Comparison of ENCODE assay signal across 18 cellular contexts in the genomic region with DNA sequence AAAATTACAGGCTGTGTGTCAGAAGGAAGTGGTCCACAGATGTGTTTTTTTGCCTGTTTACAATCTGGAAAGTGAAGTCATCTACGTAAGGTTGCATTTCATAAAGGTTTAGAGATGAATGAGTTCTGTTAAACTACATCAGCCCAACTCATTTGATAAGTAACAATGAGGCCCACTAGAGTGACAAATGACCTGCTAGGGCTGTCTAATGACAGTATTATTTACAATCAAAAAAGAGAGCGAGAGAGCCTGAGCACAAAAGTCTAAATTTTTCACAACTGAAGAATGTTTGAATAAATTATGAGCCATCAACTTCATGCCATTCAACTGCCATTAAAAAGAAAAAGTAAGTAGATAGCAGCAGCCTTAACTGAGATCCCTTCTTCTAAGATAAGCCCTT.
DNase-seq lines count a peak whose midpoint lies in the region; ATAC-seq and TF ChIP-seq lines count a peak whose summit lies in the region.
"Had no signal": no experiment of that assay in that cellular context is flagged by ENCODE, and none has a peak within 500 bp of the region (broad histone marks: within the 10 kb centered on the region; RNA-seq: fewer than 3 reads in every experiment).

No MANE protein-coding gene starts in this region.

- TF ChIP-seq CTCF in natural killer cell (IDR thresholded peaks at IDR 0.05) (no peak), neutrophil (IDR thresholded peaks at IDR 0.05) (no peak)

- peak overlapping the region; percentile 71 to 83 for H3K27ac Mint-ChIP-seq in natural killer cell treated with Interleukin-12 subunit alpha and Interleukin-12 subunit beta and Interleukin-15 and Interleukin-18, amount 100 ng/mL, for 72 hours
- peak overlapping the region in 1 of 2 donors; percentile 43 for H3K27ac Mint-ChIP-seq in natural killer cell

- no peak for ATAC-seq in natural killer cell treated with Interleukin-12 subunit alpha and Interleukin-12 subunit beta and Interleukin-15 and Interleukin-18, amount 100 ng/mL, for 72 hours
- no peak for ATAC-seq in natural killer cell

- H3K4me3 Mint-ChIP-seq in natural killer cell treated with Interleukin-12 subunit alpha and Interleukin-12 subunit beta and Interleukin-15 and Interleukin-18, amount 100 ng/mL, for 72 hours = peak overlapping the region; percentile 60
- no peak overlapping the region for H3K4me3 Mint-ChIP-seq in natural killer cell
- H3K4me3 Mint-ChIP-seq: CD4-positive, CD25-positive, alpha-beta regulatory T cell had no signal

- H3K4me3 ChIP-seq in SJCRH30 = no peak overlapping the region
- peak overlapping the region in 1 of 2 experiments; percentile 34 for H3K4me3 ChIP-seq in neutrophil (ENCODE audit: low read depth in 1 of 2, low read length in 1 of 2)
- H3K4me3 ChIP-seq: SJSA1 had no signal

- intact Hi-C loops in natural killer cell (cut with micrococcal nuclease) = loop anchor here (5.0 kb wide), 1 partner anchor 51 kb away; no protein-coding TSS in a partner anchor
- intact Hi-C loops in head of caudate nucleus (cut with DNase I) = no loop called here

- H3K27ac ChIP-seq in SJCRH30 (peak overlapping the region; percentile 70; the same call in 1 of the 2 replicates), neutrophil (peak overlapping the region; percentile 86)
- H3K27ac ChIP-seq: SJSA1 had no signal

- DNase-seq in natural killer cell treated with Interleukin-12 subunit alpha and Interleukin-12 subunit beta and Interleukin-15 and Interleukin-18, amount 100 ng/mL, for 72 hours (ENCODE audit: low spot score) = no peak
- DNase-seq in natural killer cell (no peak), SJCRH30 (no peak), foreskin melanocyte (no peak), head of caudate nucleus (no peak)
- no peak for DNase-seq in stimulated activated CD4-positive, alpha-beta T cell treated with anti-CD3 and anti-CD28 coated beads, Interleukin-15, amount 100 ng/mL, for 24 hours
- DNase-seq: CD4-positive, CD25-positive, alpha-beta regulatory T cell; EL; GF-D8; MM.1S; NCI-H1092; NCI-H1436 treated with DMSO at 0.1 percent for 48 hours; NCI-H1930; NCI-H2227 treated with DMSO at 0.1 percent for 48 hours; NCI-H510A; OCI-M1 had no signal

- H3K9me3 ChIP-seq in SJCRH30 (replicated peaks) (no peaks in the 10 kb centered on the region), neutrophil (no peaks in the 10 kb centered on the region)
- H3K9me3 ChIP-seq: SJSA1 had no signal

- no peaks in the 10 kb centered on the region for H3K27me3 ChIP-seq in SJCRH30
- H3K27me3 ChIP-seq in neutrophil = no peaks in the 10 kb centered on the region
- H3K27me3 ChIP-seq: SJSA1 had no signal

- H3K36me3 ChIP-seq in SJCRH30 (no peaks in the 10 kb centered on the region), neutrophil (no peaks in the 10 kb centered on the region)
- H3K36me3 ChIP-seq: SJSA1 had no signal

- H3K4me1 ChIP-seq in SJCRH30 (peaks cover 41% of the 10 kb centered on the region), neutrophil (ENCODE audit: control insufficient read depth in 1 of 2, insufficient read depth in 1 of 2, low read depth in 1 of 2, low read length in 1 of 2) (peaks cover 60 to 62% of the 10 kb centered on the region in 2 experiments)

- H3K27me3 Mint-ChIP-seq in natural killer cell treated with Interleukin-12 subunit alpha and Interleukin-12 subunit beta and Interleukin-15 and Interleukin-18, amount 100 ng/mL, for 72 hours = no peaks in the 10 kb centered on the region
- H3K27me3 Mint-ChIP-seq in natural killer cell (ENCODE audit: low read depth in 2 of 2) = peaks cover 2 to 7% of the 10 kb centered on the region in 2 donors
- H3K27me3 Mint-ChIP-seq: CD4-positive, CD25-positive, alpha-beta regulatory T cell had no signal

- peaks cover 8% of the 10 kb centered on the region for H3K36me3 Mint-ChIP-seq in natural killer cell treated with Interleukin-12 subunit alpha and Interleukin-12 subunit beta and Interleukin-15 and Interleukin-18, amount 100 ng/mL, for 72 hours
- no peaks in the 10 kb centered on the region for H3K36me3 Mint-ChIP-seq in natural killer cell
- H3K36me3 Mint-ChIP-seq: CD4-positive, CD25-positive, alpha-beta regulatory T cell had no signal

- H3K4me1 Mint-ChIP-seq in natural killer cell treated with Interleukin-12 subunit alpha and Interleukin-12 subunit beta and Interleukin-15 and Interleukin-18, amount 100 ng/mL, for 72 hours (ENCODE audit: low read depth in 2 of 2) = peaks cover 46 to 51% of the 10 kb centered on the region in 2 donors
- peaks cover 29 to 33% of the 10 kb centered on the region in 2 donors for H3K4me1 Mint-ChIP-seq in natural killer cell

- no peaks in the 10 kb centered on the region for H3K9me3 Mint-ChIP-seq in natural killer cell treated with Interleukin-12 subunit alpha and Interleukin-12 subunit beta and Interleukin-15 and Interleukin-18, amount 100 ng/mL, for 72 hours
- no peaks in the 10 kb centered on the region for H3K9me3 Mint-ChIP-seq in natural killer cell
- H3K9me3 Mint-ChIP-seq: CD4-positive, CD25-positive, alpha-beta regulatory T cell had no signal
